Comparison of ENCODE assay signal across 7 cellular contexts in the genomic region with DNA sequence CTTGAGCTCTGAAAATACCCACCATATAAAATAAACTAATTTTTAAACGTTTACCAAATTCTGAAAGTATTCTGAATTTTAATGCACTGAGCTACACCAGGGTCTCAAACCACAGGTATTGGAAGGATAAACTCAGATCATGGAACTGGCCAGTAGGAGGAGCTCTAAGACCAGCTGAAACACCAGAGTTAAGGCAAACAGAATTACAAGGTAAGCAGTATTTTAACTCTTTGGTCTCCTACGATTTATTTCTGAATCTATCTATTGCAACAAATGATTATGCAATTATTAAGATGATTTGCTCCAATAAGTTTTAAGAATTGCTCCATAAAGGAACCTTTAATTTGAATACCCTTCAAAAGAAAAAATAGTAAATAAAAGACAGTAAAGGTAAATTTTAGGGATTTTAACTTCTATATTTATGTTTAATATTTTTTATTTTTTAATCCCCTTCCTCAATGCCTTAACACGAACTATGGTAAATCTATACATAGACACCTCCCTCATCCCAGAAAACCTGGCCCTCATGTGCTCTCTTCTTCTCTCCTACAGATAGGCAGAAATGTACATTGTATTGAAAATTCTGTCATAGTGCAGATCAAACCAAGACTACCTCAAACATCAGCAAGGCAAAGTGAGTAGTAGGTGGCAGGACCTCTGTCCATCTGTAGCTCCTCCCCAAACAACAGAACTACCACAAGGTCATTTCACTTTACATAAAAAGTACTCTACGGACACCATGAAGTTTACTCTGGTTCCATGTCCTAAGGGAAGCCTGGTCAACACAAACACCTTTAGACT. TPM values are rescaled to one million over a fixed set of nuclear protein-coding genes. Genes with fewer than 3 reads are reported as not detected.
A peak's percentile ranks its signal among the peaks of the same experiment; 100 is the strongest.
DNase-seq lines count a peak whose midpoint lies in the region; ATAC-seq, FAIRE-seq and TF ChIP-seq lines count a peak whose summit lies in the region.

No MANE protein-coding gene starts in this region.

- H3K4me3 ChIP-seq in skeletal muscle cell (ENCODE audit: low read depth, low read length): no peak overlapping the region

- peak; percentile 79 for FAIRE-seq in GM12892 (lab: Jason Lieb, UNC)

- intact Hi-C loops in left ventricle myocardium superior (cut with micrococcal nuclease): loop anchor here (5.0 to 10.0 kb wide), 2 partner anchors 232 to 649 kb away; no protein-coding TSS in a partner anchor

- DNase-seq in GM12892 (ENCODE audit: insufficient read length): no peak
- DNase-seq in NCI-H1048 (lab: John Stamatoyannopoulos, UW): peak; percentile 48
- peak; percentile 59 for DNase-seq in SW480 (ENCODE audit: low spot score)
- DNase-seq in amniotic epithelial cell (ENCODE audit: low read depth): peak; percentile 78
- no peak for DNase-seq in left ventricle myocardium superior
- peak; percentile 25 for DNase-seq in skeletal muscle cell (ENCODE audit: low read depth)

- ATAC-seq in HG02588 (IDR thresholded peaks at IDR 0.05; ENCODE audit: unreplicated experiment) (peak; percentile 95), left ventricle myocardium superior (peak; percentile 88)

- no peak for TF ChIP-seq POLR2A in GM12892 (IDR thresholded peaks at IDR 0.05; ENCODE audit: low read depth, low read length)

RNA-seq across cellular contexts. Expression of gene SMLR1, which starts 58.4 kb away (rescaled TPM):
- not detected for polyA plus RNA-seq in GM12892 (2012; ENCODE audit: missing spikeins)
- total RNA-seq in left ventricle myocardium superior: not detected

Comparison
In these comparisons a context has a peak if more than half of its experiments do, and no peak if none do; other contexts are left out.
1. DNase-seq: peak in NCI-H1048 (single experiment), SW480 (single experiment), amniotic epithelial cell (single experiment) and skeletal muscle cell (single experiment); none in GM12892 (single experiment) and left ventricle myocardium superior (single experiment).